24 cellular contexts compared by ENCODE assay signal in genomic region chrX:25016938-25017598, GRCh38. TPM values are rescaled to one million over a fixed set of nuclear protein-coding genes. Genes with fewer than 3 reads are reported as not detected.
DNase-seq lines count a peak whose midpoint lies in the region; ATAC-seq, FAIRE-seq and TF ChIP-seq lines count a peak whose summit lies in the region.
"Had no signal": no experiment of that assay in that cellular context is flagged by ENCODE, and none has a peak within 500 bp of the region (broad histone marks: within the 10 kb centered on the region; RNA-seq: fewer than 3 reads in every experiment).

No MANE protein-coding gene starts in this region.

- peaks cover 81% of the 10 kb centered on the region for H3K27me3 Mint-ChIP-seq in dendritic cell treated with granulocyte-macrophage colony-stimulating factor and Interleukin-4, amounts not matched to agents 40 ng/mL and 50 ng/mL, for 4 days
- peaks cover 95% of the 10 kb centered on the region for H3K27me3 Mint-ChIP-seq in neural crest cell (ENCODE audit: low read depth)

- no peak overlapping the region for H2AFZ ChIP-seq in HepG2 (ENCODE audit: low read length)

- H3K36me3 ChIP-seq in HepG2 (replicated peaks in 1 of 2; ENCODE audit: control insufficient read depth in 1 of 2, insufficient read depth in 2 of 2, low read length in 2 of 2) (no peaks in the 10 kb centered on the region), right lobe of liver (no peaks in the 10 kb centered on the region)
- H3K36me3 ChIP-seq: breast epithelium, esophagus squamous epithelium, SJSA1 had no signal

- 33% methylated on average over 14 of the region's 17 CpGs for WGBS in HepG2 (ENCODE audit: low lambda C conversion rate)
- WGBS in right lobe of liver (ENCODE audit: insufficient coverage, low coverage, low lambda C conversion rate, missing lambda C conversion rate): 18% methylated on average over 12 of the region's 17 CpGs

- CTCF ChIA-PET in HepG2 (lab: Yijun Ruan, JAX; ENCODE audit: low intra/inter-chr PET ratio, low total read pairs): no interaction called here

- H3K79me2 ChIP-seq in HepG2 (ENCODE audit: insufficient read depth, low read length): no peaks in the 10 kb centered on the region

- in situ Hi-C loops in HepG2 (cut with HindIII; ENCODE audit: extremely low pct_ligation_motif_present, low pct_unique_long_range_greater_than_20kb): no loop called here

- H4K20me1 ChIP-seq in HepG2 (ENCODE audit: insufficient read depth, low read length): no peaks in the 10 kb centered on the region

- no peaks in the 10 kb centered on the region for H3K9me3 Mint-ChIP-seq in dendritic cell treated with granulocyte-macrophage colony-stimulating factor and Interleukin-4, amounts not matched to agents 40 ng/mL and 50 ng/mL, for 4 days
- H3K9me3 Mint-ChIP-seq in neural crest cell: no peaks in the 10 kb centered on the region
- H3K9me3 Mint-ChIP-seq: activated CD4-positive, alpha-beta memory T cell treated with anti-CD3 and anti-CD28 coated beads, Interleukin-2, amount 10 ng/mL, durations not matched to agents 7 days and 5 days; activated naive CD4-positive, alpha-beta T cell treated with anti-CD3 and anti-CD28 coated beads, Interleukin-2, amount 50 U/mL, for 72 hours; activated T-cell treated with anti-CD3 and anti-CD28 coated beads, Interleukin-2, amount 50 U/mL, for 24 hours; natural killer cell treated with Interleukin-12 subunit alpha and Interleukin-12 subunit beta and Interleukin-15 and Interleukin-18, amount 100 ng/mL, for 72 hours had no signal

- TF ChIP-seq CTCF in HepG2 (CRISPR knock-in tag; IDR thresholded peaks at IDR 0.05) (no peak), right lobe of liver (IDR thresholded peaks at IDR 0.05) (no peak), neural crest cell (conservative IDR thresholded peaks at IDR 0.05) (no peak)

- POLR2A ChIA-PET in HepG2 (lab: Yijun Ruan, JAX): no interaction called here

- no peak for TF ChIP-seq POLR2A in HepG2 (IDR thresholded peaks at IDR 0.05; ENCODE audit: insufficient read depth in 1 of 2, low read depth in 2 of 2, low read length in 2 of 2)
- no peak for TF ChIP-seq POLR2A in right lobe of liver (IDR thresholded peaks at IDR 0.05)

- H3K4me3 ChIP-seq in HepG2 (replicated peaks in 1 of 3; ENCODE audit: insufficient read depth in 1 of 3, low read depth in 2 of 3, low read length in 3 of 3) (peak overlapping the region in 1 of 3 experiments; percentile 23; a peak in 1 of 6 replicates), right lobe of liver (no peak overlapping the region)
- H3K4me3 ChIP-seq: SJSA1 had no signal

- H3K27ac ChIP-seq in HepG2 (ENCODE audit: extremely low read length, insufficient read depth, low read length): no peak overlapping the region
- no peak overlapping the region for H3K27ac ChIP-seq in right lobe of liver
- H3K27ac ChIP-seq: breast epithelium, esophagus squamous epithelium, SJSA1 had no signal

- no peaks in the 10 kb centered on the region for H3K9me3 ChIP-seq in HepG2 (ENCODE audit: low read length)
- H3K9me3 ChIP-seq in right lobe of liver: no peaks in the 10 kb centered on the region
- H3K9me3 ChIP-seq: SJSA1 had no signal

- no peak for TF ChIP-seq EP300 in HepG2 (IDR thresholded peaks at IDR 0.05; ENCODE audit: low read depth in 2 of 2, low read length in 2 of 2)
- TF ChIP-seq EP300 in HepG2 (CRISPR knock-in tag; IDR thresholded peaks at IDR 0.05; ENCODE audit: borderline replicate concordance): no peak

- peak overlapping the region; percentile 65 for H3K4me3 Mint-ChIP-seq in dendritic cell treated with granulocyte-macrophage colony-stimulating factor and Interleukin-4, amounts not matched to agents 40 ng/mL and 50 ng/mL, for 4 days
- peak overlapping the region; percentile 72 for H3K4me3 Mint-ChIP-seq in neural crest cell
- H3K4me3 Mint-ChIP-seq: activated CD4-positive, alpha-beta memory T cell treated with anti-CD3 and anti-CD28 coated beads, Interleukin-2, amount 10 ng/mL, durations not matched to agents 7 days and 5 days; activated T-cell treated with anti-CD3 and anti-CD28 coated beads, Interleukin-2, amount 50 U/mL, for 24 hours; natural killer cell treated with Interleukin-12 subunit alpha and Interleukin-12 subunit beta and Interleukin-15 and Interleukin-18, amount 100 ng/mL, for 72 hours had no signal

- peaks cover 46% of the 10 kb centered on the region for H3K4me1 Mint-ChIP-seq in dendritic cell treated with granulocyte-macrophage colony-stimulating factor and Interleukin-4, amounts not matched to agents 40 ng/mL and 50 ng/mL, for 4 days (ENCODE audit: low read depth)
- H3K4me1 Mint-ChIP-seq in neural crest cell: peaks cover 39% of the 10 kb centered on the region

- no peak for DNase-seq in HepG2 (ENCODE audit: low spot score)
- DNase-seq in right lobe of liver: no peak
- no peak for DNase-seq in neural crest cell (ENCODE audit: low read depth, low spot score)
- DNase-seq in activated naive CD4-positive, alpha-beta T cell treated with anti-CD3 and anti-CD28 coated beads, Interleukin-2, amount 50 U/mL, for 16 hours: no peak
- DNase-seq in stimulated activated naive CD8-positive, alpha-beta T cell treated with anti-CD3 and anti-CD28 coated beads, Interleukin-15, Interleukin-2, amounts not matched to agents 100 U/mL and 50 U/mL, for 24 hours: no peak
- DNase-seq in RPMI8226: no peak
- no peak for DNase-seq in activated CD4-positive, CD25-positive, alpha-beta regulatory T cell (lab: John Stamatoyannopoulos, UW)
- DNase-seq: activated CD4-positive, alpha-beta memory T cell treated with anti-CD3 and anti-CD28 coated beads, Interleukin-2, amount 10 ng/mL, durations not matched to agents 7 days and 5 days; activated T-cell treated with anti-CD3 and anti-CD28 coated beads, Interleukin-2, amount 50 U/mL, for 24 hours; esophagus squamous epithelium; KG1; mammary epithelial cell; NCI-H1048; NCI-H2081 treated with DMSO at 0.1 percent for 48 hours; stimulated activated CD4-positive, alpha-beta T cell treated with anti-CD3 and anti-CD28 coated beads, Interleukin-1b, Interleukin-23, amount 100 ng/mL, for 48 hours had no signal

- H3K9ac ChIP-seq in HepG2 (ENCODE audit: insufficient read depth, low read depth, low read length): no peak overlapping the region

- no peak for TF ChIP-seq RAD21 in HepG2 (CRISPR knock-in tag; IDR thresholded peaks at IDR 0.05)

- H3K4me2 ChIP-seq in HepG2 (ENCODE audit: low read depth, low read length): peak overlapping the region; percentile 39; the same call in 1 of the 2 replicates

- intact Hi-C loops in HepG2 (cut with micrococcal nuclease; ENCODE audit: unreplicated experiment): no loop called here
- intact Hi-C loops in right lobe of liver (cut with DNase I): no loop called here
- intact Hi-C loops in dendritic cell treated with granulocyte-macrophage colony-stimulating factor and Interleukin-4, amounts not matched to agents 40 ng/mL and 50 ng/mL, for 4 days (cut with micrococcal nuclease): no loop called here

- H3K4me1 ChIP-seq in HepG2 (ENCODE audit: insufficient read depth, low read length): peaks cover 21% of the 10 kb centered on the region
- no peaks in the 10 kb centered on the region for H3K4me1 ChIP-seq in right lobe of liver
- H3K4me1 ChIP-seq: breast epithelium, SJSA1 had no signal

- no peaks in the 10 kb centered on the region for H3K36me3 Mint-ChIP-seq in dendritic cell treated with granulocyte-macrophage colony-stimulating factor and Interleukin-4, amounts not matched to agents 40 ng/mL and 50 ng/mL, for 4 days (ENCODE audit: low read depth)
- H3K36me3 Mint-ChIP-seq in neural crest cell (ENCODE audit: low read depth): no peaks in the 10 kb centered on the region

- ATAC-seq in HepG2 (no peak), right lobe of liver (no peak)
- no peak for ATAC-seq in stimulated activated naive CD8-positive, alpha-beta T cell treated with anti-CD3 and anti-CD28 coated beads, Interleukin-15, Interleukin-2, amounts not matched to agents 100 U/mL and 50 U/mL, for 24 hours
- ATAC-seq: activated naive CD4-positive, alpha-beta T cell treated with anti-CD3 and anti-CD28 coated beads, Interleukin-2, amount 50 U/mL, for 72 hours; natural killer cell treated with Interleukin-12 subunit alpha and Interleukin-12 subunit beta and Interleukin-15 and Interleukin-18, amount 100 ng/mL, for 72 hours had no signal

- H3K27me3 ChIP-seq in HepG2 (ENCODE audit: control insufficient read depth in 1 of 2, insufficient read depth in 2 of 2, low read length in 2 of 2): peaks cover 6 to 58% of the 10 kb centered on the region in 2 experiments
- peaks cover 0 to 53% of the 10 kb centered on the region in 2 donors for H3K27me3 ChIP-seq in right lobe of liver

- no TSS peak for BruUV-seq in HepG2 (replicated peaks; lab: Mats Ljungman, UMichigan)

- FAIRE-seq in HepG2 (lab: Jason Lieb, UNC): no peak
- FAIRE-seq: G401.6, keratinocyte, TTC549 had no signal

- no peak overlapping the region for H3K27ac Mint-ChIP-seq in dendritic cell treated with granulocyte-macrophage colony-stimulating factor and Interleukin-4, amounts not matched to agents 40 ng/mL and 50 ng/mL, for 4 days
- H3K27ac Mint-ChIP-seq in neural crest cell (ENCODE audit: unreplicated experiment): no peak overlapping the region
- H3K27ac Mint-ChIP-seq: activated CD4-positive, alpha-beta memory T cell treated with anti-CD3 and anti-CD28 coated beads, Interleukin-2, amount 10 ng/mL, durations not matched to agents 7 days and 5 days; activated T-cell treated with anti-CD3 and anti-CD28 coated beads, Interleukin-2, amount 50 U/mL, for 24 hours; natural killer cell treated with Interleukin-12 subunit alpha and Interleukin-12 subunit beta and Interleukin-15 and Interleukin-18, amount 100 ng/mL, for 72 hours had no signal

RNA-seq across cellular contexts. Expression of gene ARX, which starts 1.3 kb away (rescaled TPM):
- total RNA-seq in HepG2 (2016; rRNA removed; fragmentation: Illumina TruSeq; extraction: Trizol) (not detected in 2 replicates), right lobe of liver (not detected), neural crest cell (0.16 and 0.20 TPM in 2 replicates)
- total RNA-seq in HepG2 (2016; cell fraction: cytosol; rRNA removed; fragmentation: Illumina TruSeq; extraction: Trizol; ENCODE audit: low read depth): not detected in 2 replicates
- not detected in 2 replicates for total RNA-seq in HepG2 (2016; cell fraction: insoluble cytoplasmic fraction; rRNA removed; fragmentation: Illumina TruSeq; extraction: Trizol)
- not detected in 2 replicates for total RNA-seq in HepG2 (2016; cell fraction: membrane; rRNA removed; fragmentation: Illumina TruSeq; extraction: Trizol)
- not detected in 2 replicates for total RNA-seq in HepG2 (2016; cell fraction: nucleus; rRNA removed; fragmentation: Illumina TruSeq; extraction: Trizol)
- polyA plus RNA-seq in HepG2 (2011; rRNA removed): not detected in 2 replicates
- not detected in 2 replicates for polyA plus RNA-seq in HepG2 (2011; cell fraction: cytosol; rRNA removed)
- polyA plus RNA-seq in HepG2 (2011; cell fraction: nucleus; rRNA removed): not detected in 2 replicates
- polyA plus RNA-seq in HepG2 (2012): not detected in 2 replicates
- polyA plus RNA-seq in HepG2 (2016; cell fraction: cytosol; fragmentation: Illumina TruSeq; extraction: Trizol; ENCODE audit: low read depth): not detected in 2 replicates
- polyA plus RNA-seq in HepG2 (2016; cell fraction: insoluble cytoplasmic fraction; fragmentation: Illumina TruSeq; extraction: Trizol; ENCODE audit: low read depth): not detected in 2 replicates
- not detected in 2 replicates for polyA plus RNA-seq in HepG2 (2016; cell fraction: membrane; fragmentation: Illumina TruSeq; extraction: Trizol; ENCODE audit: low read depth)
- polyA plus RNA-seq in HepG2 (2016; cell fraction: nucleus; fragmentation: Illumina TruSeq; extraction: Trizol; ENCODE audit: insufficient read depth, low read depth): not detected in 2 replicates
- not detected in 2 replicates for polyA minus RNA-seq in HepG2 (2011; rRNA and poly(A)+ RNA removed; ENCODE audit: low replicate concordance)
- not detected in 2 replicates for polyA minus RNA-seq in HepG2 (2011; cell fraction: cytosol; rRNA and poly(A)+ RNA removed)
- polyA minus RNA-seq in HepG2 (2011; cell fraction: nucleus; rRNA and poly(A)+ RNA removed): not detected in 2 replicates
- total RNA-seq: activated CD4-positive, alpha-beta memory T cell treated with anti-CD3 and anti-CD28 coated beads, Interleukin-2, amount 10 ng/mL, durations not matched to agents 7 days and 5 days; activated naive CD4-positive, alpha-beta T cell treated with anti-CD3 and anti-CD28 coated beads, Interleukin-2, amount 50 U/mL, for 72 hours; esophagus squamous epithelium; mammary epithelial cell; natural killer cell treated with Interleukin-12 subunit alpha and Interleukin-12 subunit beta and Interleukin-15 and Interleukin-18, amount 100 ng/mL, for 72 hours; SJSA1; urinary bladder had no signal
- polyA plus RNA-seq: keratinocyte, mammary epithelial cell, urinary bladder had no signal
